ENCODE assay signal across 8 cellular contexts in the genomic region with DNA sequence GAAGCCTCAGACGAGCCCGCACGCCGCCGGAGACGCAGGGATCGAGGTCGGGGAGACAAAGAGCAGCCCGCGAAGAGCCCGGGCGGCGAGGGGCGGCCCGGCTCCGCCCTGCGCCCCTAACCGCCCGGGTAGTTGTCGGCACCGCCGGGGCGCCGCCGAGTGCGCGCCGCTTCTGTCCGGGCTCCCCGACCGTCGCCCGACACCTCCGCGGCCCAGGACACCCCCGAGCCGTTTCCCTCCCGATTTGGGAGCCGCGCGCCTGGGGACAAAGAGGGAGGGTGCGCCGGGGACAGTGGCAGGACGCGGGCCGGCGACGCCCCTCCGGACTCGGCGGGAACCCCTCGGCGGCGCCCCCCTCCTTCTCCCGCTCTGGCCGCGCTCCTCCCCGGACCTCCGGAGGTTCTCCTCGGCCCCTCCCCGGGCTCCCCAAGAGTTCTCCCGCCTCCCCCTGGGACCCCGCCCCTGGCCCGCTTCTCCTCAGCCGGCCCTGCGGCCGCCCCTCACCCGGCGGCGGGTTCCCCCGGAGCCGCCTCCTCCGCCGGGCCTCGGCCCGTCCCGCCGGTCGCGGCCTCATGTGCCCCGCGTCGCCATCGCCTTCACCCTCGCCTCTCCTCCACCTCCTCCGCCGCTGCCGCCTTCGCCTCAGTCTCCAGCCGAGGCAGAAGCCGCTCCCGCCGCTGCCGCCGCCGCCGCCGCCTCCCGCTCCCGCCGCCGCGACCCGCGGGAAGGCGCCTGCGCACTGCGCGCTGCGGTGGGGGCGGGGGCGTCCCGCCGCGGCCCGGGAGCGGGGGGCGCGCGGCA. TPM values are rescaled to one million over a fixed set of nuclear protein-coding genes. Genes with fewer than 3 reads are reported as not detected.
DNase-seq lines count a peak whose midpoint lies in the region; ATAC-seq, FAIRE-seq and TF ChIP-seq lines count a peak whose summit lies in the region.

A gene (minus strand): TSS at position 730 of the 801 bp plus-strand sequence. CDS start 24,470 bp downstream, outside the sequence.

- H3K27me3 Mint-ChIP-seq in MCF 10A (ENCODE audit: insufficient read depth, unreplicated experiment) = no peaks in the 10 kb centered on the region

- ATAC-seq in PC-3 (peak; percentile 45), HG03139 (IDR thresholded peaks at IDR 0.05; ENCODE audit: unreplicated experiment) (no peak), GM18511 (IDR thresholded peaks at IDR 0.05; ENCODE audit: unreplicated experiment) (no peak)

- no peaks in the 10 kb centered on the region for H3K36me3 Mint-ChIP-seq in MCF 10A (ENCODE audit: insufficient read depth, unreplicated experiment)

- no peaks in the 10 kb centered on the region for H3K9me3 ChIP-seq in PC-3 (ENCODE audit: low read length)
- H3K9me3 ChIP-seq in kidney (ENCODE audit: control insufficient read depth in 1 of 2, low read length in 2 of 2) = no peaks in the 10 kb centered on the region

- peaks cover 51% of the 10 kb centered on the region for H3K79me2 ChIP-seq in PC-3 (ENCODE audit: low read length)

- no peak for FAIRE-seq in kidney (lab: Jason Lieb, UNC)

- peak; percentile 39 for DNase-seq in NCI-H2196 (lab: John Stamatoyannopoulos, UW; ENCODE audit: unreplicated experiment)
- DNase-seq in NCI-H2196 treated with DMSO at 0.1 percent for 48 hours (lab: John Stamatoyannopoulos, UW; ENCODE audit: unreplicated experiment) = no peak
- DNase-seq in PC-3 = peak; percentile 41
- DNase-seq in MCF 10A (ENCODE audit: unreplicated experiment) = peak; percentile 29
- peak; percentile 78 for DNase-seq in kidney
- peak; percentile 31 for DNase-seq in stimulated activated CD4-positive, alpha-beta T cell treated with anti-CD3 and anti-CD28 coated beads, Interleukin-4, amount 100 ng/mL, for 1 hour

- no peaks in the 10 kb centered on the region for H4K20me1 ChIP-seq in PC-3 (ENCODE audit: low read length)

- peak within 1 kb of the TSS; percentile 95 for H3K4me3 Mint-ChIP-seq in MCF 10A (ENCODE audit: unreplicated experiment)

- H3K27me3 ChIP-seq in PC-3 (ENCODE audit: low read length) = no peaks in the 10 kb centered on the region

- CTCF ChIA-PET in PC-3 (lab: Charles Lee) = interaction anchor here (1.1 kb wide), 1 partner anchor 54 kb away, joined by 4 read pairs; no protein-coding TSS in a partner anchor
- CTCF ChIA-PET in MCF 10A (lab: Yijun Ruan, JAX) = interaction anchor here (0.7 to 1.8 kb wide), 3 partner anchors 15 to 56 kb away, joined by 3 to 6 read pairs (median 3); no protein-coding TSS in a partner anchor

- H3K9me3 Mint-ChIP-seq in MCF 10A (ENCODE audit: unreplicated experiment) = no peaks in the 10 kb centered on the region

- no peaks in the 10 kb centered on the region for H3K9me2 ChIP-seq in PC-3 (replicated peaks; ENCODE audit: low read length)

- H3K27ac ChIP-seq in PC-3 (ENCODE audit: low read length) (no peak within 1 kb of the TSS), kidney (ENCODE audit: low read depth in 2 of 2, low read length in 2 of 2) (no peak within 1 kb of the TSS)

- H3K9ac ChIP-seq in PC-3 (ENCODE audit: low read length) (peak within 1 kb of the TSS; percentile 70), kidney (ENCODE audit: low read length in 2 of 2) (no peak within 1 kb of the TSS)

- H3K4me1 ChIP-seq in PC-3 (ENCODE audit: insufficient read depth, low read length) = peaks cover 25% of the 10 kb centered on the region
- no peaks in the 10 kb centered on the region for H3K4me1 ChIP-seq in kidney (ENCODE audit: control insufficient read depth in 1 of 2, insufficient read depth in 1 of 2, low read depth in 1 of 2, low read length in 2 of 2)

- TF ChIP-seq CTCF in PC-3 (conservative IDR thresholded peaks at IDR 0.05; ENCODE audit: low read depth, low read length) (no peak), MCF 10A (IDR thresholded peaks at IDR 0.05; ENCODE audit: unreplicated experiment) (no peak), kidney (IDR thresholded peaks at IDR 0.05; ENCODE audit: borderline replicate concordance, extremely low read depth, insufficient read depth) (no peak)

- H2AFZ ChIP-seq in PC-3 (ENCODE audit: low read length) = peak within 1 kb of the TSS; percentile 95

- no peaks in the 10 kb centered on the region for H3F3A ChIP-seq in PC-3 (ENCODE audit: low read length, unreplicated experiment)

- H3K36me3 ChIP-seq in PC-3 (ENCODE audit: low read depth, low read length) (no peaks in the 10 kb centered on the region), kidney (ENCODE audit: control insufficient read depth in 1 of 2, insufficient read depth in 2 of 2, low read length in 2 of 2) (no peaks in the 10 kb centered on the region)

- H3K4me3 ChIP-seq in PC-3 (ENCODE audit: low read length) (peak within 1 kb of the TSS; percentile 75), kidney (ENCODE audit: low read length in 2 of 2) (peak within 1 kb of the TSS; percentile 23 to 38)

- intact Hi-C loops in PC-3 (cut with micrococcal nuclease) = loop anchor here (2.0 to 5.0 kb wide), 3 partner anchors 35 to 51 kb away; no protein-coding TSS in a partner anchor
- intact Hi-C loops in MCF 10A (cut with micrococcal nuclease) = loop anchor here (1.0 kb wide), 1 partner anchor 50 kb away; no protein-coding TSS in a partner anchor
- intact Hi-C loops in kidney (cut with DNase I) = no loop called here

- peak within 1 kb of the TSS; percentile 68 for H3K27ac Mint-ChIP-seq in MCF 10A (ENCODE audit: low read depth, unreplicated experiment)

- H3K4me2 ChIP-seq in PC-3 (ENCODE audit: low read length) = peak within 1 kb of the TSS; percentile 80

- no TSS peak for BruUV-seq in PC-3 (replicated peaks; lab: Mats Ljungman, UMichigan)
- no TSS peak for BruUV-seq in MCF 10A (replicated peaks; lab: Mats Ljungman, UMichigan)

- POLR2A ChIA-PET in PC-3 (lab: Charles Lee; ENCODE audit: unreplicated experiment) = no interaction called here
- POLR2A ChIA-PET in MCF 10A (lab: Yijun Ruan, JAX) = interaction anchor here (0.8 to 1.5 kb wide), 8 partner anchors 9 to 141 kb away, joined by 3 to 12 read pairs (median 4); a partner anchor contains a TSS

- peaks cover 11% of the 10 kb centered on the region for H3K4me1 Mint-ChIP-seq in MCF 10A (ENCODE audit: insufficient read depth, unreplicated experiment)

RNA-seq across cellular contexts. Expression of the gene that starts here (rescaled TPM):
- total RNA-seq in PC-3 (2014; rRNA removed) (16.4 and 17.1 TPM in 2 replicates), MCF 10A (2022) (6.9 and 7.9 TPM in 2 replicates), kidney (6.5 TPM)
- 1.8 TPM for polyA plus RNA-seq in kidney (ENCODE audit: insufficient read depth, low read depth, low replicate concordance)
